8 cellular contexts compared by ENCODE assay signal in genomic region chr12:64682572-64683277, GRCh38.
A peak's percentile ranks its signal among the peaks of the same experiment; 100 is the strongest.
DNase-seq lines count a peak whose midpoint lies in the region; ATAC-seq and TF ChIP-seq lines count a peak whose summit lies in the region.

No MANE protein-coding gene starts in this region.

- TF ChIP-seq CTCF in body of pancreas (IDR thresholded peaks at IDR 0.05): no peak

- H3K9me3 ChIP-seq in CD4-positive, alpha-beta memory T cell (ENCODE audit: control insufficient read depth in 1 of 2, low read length in 2 of 2): no peaks in the 10 kb centered on the region
- no peaks in the 10 kb centered on the region for H3K9me3 ChIP-seq in body of pancreas
- no peaks in the 10 kb centered on the region for H3K9me3 ChIP-seq in naive thymus-derived CD4-positive, alpha-beta T cell (ENCODE audit: control insufficient read depth in 2 of 3, low read length in 3 of 3)

- intact Hi-C loops in CD4-positive, alpha-beta memory T cell (cut with micrococcal nuclease): no loop called here
- intact Hi-C loops in body of pancreas (cut with DNase I): no loop called here
- intact Hi-C loops in naive thymus-derived CD4-positive, alpha-beta T cell (cut with micrococcal nuclease): no loop called here

- H3K4me1 Mint-ChIP-seq in CD4-positive, alpha-beta memory T cell: peaks cover 61 to 92% (median 81%) of the 10 kb centered on the region in 4 donors
- H3K4me1 Mint-ChIP-seq in naive thymus-derived CD4-positive, alpha-beta T cell: peaks cover 50 to 98% (median 88%) of the 10 kb centered on the region in 7 donors

- peak overlapping the region in 7 of 8 donors; percentile 32 to 79 (median 76) for H3K4me3 Mint-ChIP-seq in CD4-positive, alpha-beta memory T cell
- H3K4me3 Mint-ChIP-seq in naive thymus-derived CD4-positive, alpha-beta T cell: peak overlapping the region; percentile 20 to 87 (median 72)

- H3K27me3 ChIP-seq in CD4-positive, alpha-beta memory T cell (ENCODE audit: insufficient read depth, low read length): no peaks in the 10 kb centered on the region
- no peaks in the 10 kb centered on the region for H3K27me3 ChIP-seq in body of pancreas
- H3K27me3 ChIP-seq in naive thymus-derived CD4-positive, alpha-beta T cell (ENCODE audit: control insufficient read depth in 2 of 2, insufficient read depth in 2 of 2, low read length in 2 of 2): no peaks in the 10 kb centered on the region

- CTCF ChIA-PET in CD4-positive, alpha-beta memory T cell (lab: Charles Lee; ENCODE audit: partially characterized antibody): interaction anchor here (0.7 to 9.7 kb wide), 15 partner anchors 9 to 139 kb away, joined by 3 to 85 read pairs (median 4); no protein-coding TSS in a partner anchor
- CTCF ChIA-PET in naive thymus-derived CD4-positive, alpha-beta T cell (lab: Charles Lee): interaction anchor here (0.6 to 3.7 kb wide), 6 partner anchors 9 to 133 kb away, joined by 3 to 32 read pairs (median 7); partner anchors contain the start of gene RASSF3

- H3K36me3 Mint-ChIP-seq in CD4-positive, alpha-beta memory T cell: peaks cover 35 to 57% of the 10 kb centered on the region in 2 donors
- H3K36me3 Mint-ChIP-seq in naive thymus-derived CD4-positive, alpha-beta T cell: peaks cover 0 to 48% (median 24%) of the 10 kb centered on the region in 5 donors

- no peak for DNase-seq in CD4-positive, alpha-beta memory T cell
- DNase-seq in NCI-H2081 (lab: John Stamatoyannopoulos, UW) (peak; percentile 45 to 87), body of pancreas (peak in 2 of 4 donors; percentile 34 to 35)
- DNase-seq in naive thymus-derived CD4-positive, alpha-beta T cell: peak in 1 of 9 donors; percentile 38
- DNase-seq in effector CD4-positive, alpha-beta T cell: no peak

- POLR2A ChIA-PET in CD4-positive, alpha-beta memory T cell (lab: Charles Lee; ENCODE audit: partially characterized antibody): interaction anchor here (1.2 to 15.6 kb wide), 6 partner anchors 8 to 70 kb away, joined by 3 to 405 read pairs (median 160); partner anchors contain the start of gene RASSF3
- POLR2A ChIA-PET in naive thymus-derived CD4-positive, alpha-beta T cell (lab: Charles Lee): interaction anchor here (0.6 to 35.2 kb wide), 7 partner anchors 4 to 292 kb away, joined by 4 to 900 read pairs (median 7); partner anchors contain the start of genes C12orf56 and RASSF3

- no peak for TF ChIP-seq POLR2A in body of pancreas (IDR thresholded peaks at IDR 0.05)

- 45 to 53% methylated on average over 6 of the region's 6 CpGs for WGBS in body of pancreas, 2 donors

- H3K27me3 Mint-ChIP-seq in CD4-positive, alpha-beta memory T cell: no peaks in the 10 kb centered on the region
- H3K27me3 Mint-ChIP-seq in naive thymus-derived CD4-positive, alpha-beta T cell: no peaks in the 10 kb centered on the region

- H3K27ac Mint-ChIP-seq in CD4-positive, alpha-beta memory T cell: peak overlapping the region; percentile 95 to 97 (median 97)
- H3K27ac Mint-ChIP-seq in naive thymus-derived CD4-positive, alpha-beta T cell: peak overlapping the region; percentile 94 to 100 (median 97)

- peaks cover 7% of the 10 kb centered on the region for H3K36me3 ChIP-seq in CD4-positive, alpha-beta memory T cell (ENCODE audit: insufficient read depth, low read length)
- peaks cover 0 to 4% of the 10 kb centered on the region in 2 donors for H3K36me3 ChIP-seq in body of pancreas (replicated peaks in 1 of 2; ENCODE audit: insufficient read depth in 1 of 2, low read depth in 2 of 2)
- peaks cover 4 to 5% (median 5%) of the 10 kb centered on the region in 3 experiments for H3K36me3 ChIP-seq in naive thymus-derived CD4-positive, alpha-beta T cell (ENCODE audit: control insufficient read depth in 2 of 3, insufficient read depth in 3 of 3, low read length in 3 of 3)

- H3K4me3 ChIP-seq in CD4-positive, alpha-beta memory T cell (ENCODE audit: low read length in 2 of 2): no peak overlapping the region
- H3K4me3 ChIP-seq in body of pancreas: no peak overlapping the region
- peak overlapping the region; percentile 17 for H3K4me3 ChIP-seq in naive thymus-derived CD4-positive, alpha-beta T cell (ENCODE audit: low read length)

- ATAC-seq in body of pancreas (peak; percentile 62), HG02840 (IDR thresholded peaks at IDR 0.05; ENCODE audit: low FRiP score, unreplicated experiment) (no peak), HG02852 (IDR thresholded peaks at IDR 0.05; ENCODE audit: unreplicated experiment) (no peak), HG02870 (IDR thresholded peaks at IDR 0.05; ENCODE audit: unreplicated experiment) (no peak)
- no peak for ATAC-seq in naive thymus-derived CD4-positive, alpha-beta T cell

- no peak overlapping the region for H3K27ac ChIP-seq in CD4-positive, alpha-beta memory T cell (ENCODE audit: low read depth, low read length)
- H3K27ac ChIP-seq in body of pancreas: no peak overlapping the region
- H3K27ac ChIP-seq in naive thymus-derived CD4-positive, alpha-beta T cell (ENCODE audit: low read depth, low read length): peak overlapping the region; percentile 76

- peaks cover 0 to 5% (median 0%) of the 10 kb centered on the region in 8 donors for H3K9me3 Mint-ChIP-seq in CD4-positive, alpha-beta memory T cell
- peaks cover 0 to 3% (median 0%) of the 10 kb centered on the region in 11 donors for H3K9me3 Mint-ChIP-seq in naive thymus-derived CD4-positive, alpha-beta T cell

- peaks cover 100% of the 10 kb centered on the region for H3K4me1 ChIP-seq in CD4-positive, alpha-beta memory T cell (ENCODE audit: insufficient read depth, low read length)
- H3K4me1 ChIP-seq in body of pancreas: peaks cover 35% of the 10 kb centered on the region
- H3K4me1 ChIP-seq in naive thymus-derived CD4-positive, alpha-beta T cell (ENCODE audit: control insufficient read depth in 2 of 2, insufficient read depth in 2 of 2, low read length in 2 of 2): peaks cover 84 to 87% of the 10 kb centered on the region in 2 donors

Comparison
In these comparisons a context has a peak if more than half of its experiments do, and no peak if none do; other contexts are left out.
1. DNase-seq: peak in NCI-H2081 (2 of 2); none in CD4-positive, alpha-beta memory T cell (0 of 5) and effector CD4-positive, alpha-beta T cell (single experiment).